Comparison of ENCODE assay signal across 1 cellular context in the genomic region with DNA sequence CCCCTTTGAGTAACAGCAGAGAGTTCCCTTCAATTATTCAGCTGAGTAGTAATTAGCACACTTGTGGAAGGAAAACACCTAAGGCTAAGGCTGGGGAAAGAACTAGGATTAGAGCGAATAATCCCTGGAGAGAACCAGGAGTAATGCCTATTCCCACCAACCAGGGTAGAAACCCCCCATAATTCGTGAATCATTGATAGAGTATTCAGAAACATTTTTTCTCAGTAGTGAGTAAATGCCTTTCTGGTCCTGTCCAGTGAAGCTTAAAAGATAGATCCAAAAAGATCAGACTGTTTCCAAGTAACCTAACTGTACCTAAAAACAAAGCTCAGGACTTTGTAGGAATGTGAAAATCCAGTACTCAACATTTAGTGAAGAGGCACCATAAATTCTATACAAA.
TF ChIP-seq lines count a peak whose summit lies in the region.

No MANE protein-coding gene starts in this region.

TF ChIP-seq in IMR-90, 13 proteins besides CTCF, POLR2A, EP300 and RAD21 (continued from another document):
- TF ChIP-seq, protein P1, sequence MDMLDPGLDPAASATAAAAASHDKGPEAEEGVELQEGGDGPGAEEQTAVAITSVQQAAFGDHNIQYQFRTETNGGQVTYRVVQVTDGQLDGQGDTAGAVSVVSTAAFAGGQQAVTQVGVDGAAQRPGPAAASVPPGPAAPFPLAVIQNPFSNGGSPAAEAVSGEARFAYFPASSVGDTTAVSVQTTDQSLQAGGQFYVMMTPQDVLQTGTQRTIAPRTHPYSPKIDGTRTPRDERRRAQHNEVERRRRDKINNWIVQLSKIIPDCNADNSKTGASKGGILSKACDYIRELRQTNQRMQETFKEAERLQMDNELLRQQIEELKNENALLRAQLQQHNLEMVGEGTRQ (IDR thresholded peaks at IDR 0.05; ENCODE audit: low read depth, low read length), result no peak
- TF ChIP-seq SMC3 (IDR thresholded peaks at IDR 0.05; ENCODE audit: low read depth, low read length) (no peak), MAZ (IDR thresholded peaks at IDR 0.05; ENCODE audit: borderline replicate concordance, low read depth, low read length) (no peak)
